In genomic region chr13:27977476-27978300, GRCh38 we compare ENCODE assay signal across 16 cellular contexts. TPM values are rescaled to one million over a fixed set of nuclear protein-coding genes. Genes with fewer than 3 reads are reported as not detected.
A peak's percentile ranks its signal among the peaks of the same experiment; 100 is the strongest.
DNase-seq lines count a peak whose midpoint lies in the region; TF ChIP-seq lines count a peak whose summit lies in the region.
"Had no signal": no experiment of that assay in that cellular context is flagged by ENCODE, and none has a peak within 500 bp of the region (broad histone marks: within the 10 kb centered on the region; RNA-seq: fewer than 3 reads in every experiment).

No MANE protein-coding gene starts in this region.

- 3 to 5% (median 4%) methylated on average over 45 to 80 of the region's 80 CpGs for WGBS in stomach, 5 donors

- H3K4me1 Mint-ChIP-seq in activated T-cell treated with anti-CD3 and anti-CD28 coated beads, Interleukin-2, amount 50 U/mL, for 24 hours (ENCODE audit: low read depth) = peaks cover 31% of the 10 kb centered on the region
- peaks cover 5% of the 10 kb centered on the region for H3K4me1 Mint-ChIP-seq in activated T-helper 2 cell treated with anti-CD3 and anti-CD28 coated beads, Interferon-gamma antibody, Interleukin-2, Interleukin-4, amounts not matched to agents 10 μg/mL and 5 μg/mL and 100 μg/mL, durations not matched to agents 14 hours and 24 hours and 36 hours (ENCODE audit: low read depth)

- TF ChIP-seq CTCF in stomach (IDR thresholded peaks at IDR 0.05) (no peak), uterus (IDR thresholded peaks at IDR 0.05) (no peak)

- no peaks in the 10 kb centered on the region for H3K9me3 Mint-ChIP-seq in activated T-cell treated with anti-CD3 and anti-CD28 coated beads, Interleukin-2, amount 50 U/mL, for 24 hours
- H3K9me3 Mint-ChIP-seq in activated T-helper 2 cell treated with anti-CD3 and anti-CD28 coated beads, Interferon-gamma antibody, Interleukin-2, Interleukin-4, amounts not matched to agents 10 μg/mL and 5 μg/mL and 100 μg/mL, durations not matched to agents 14 hours and 24 hours and 36 hours = no peaks in the 10 kb centered on the region

- H3K4me1 ChIP-seq in stomach = peaks cover 19 to 57% (median 43%) of the 10 kb centered on the region in 4 donors
- H3K4me1 ChIP-seq in uterus = peaks cover 0 to 16% of the 10 kb centered on the region in 2 donors

- H3K4me3 Mint-ChIP-seq in activated T-cell treated with anti-CD3 and anti-CD28 coated beads, Interleukin-2, amount 50 U/mL, for 24 hours = no peak overlapping the region
- no peak overlapping the region for H3K4me3 Mint-ChIP-seq in activated T-helper 2 cell treated with anti-CD3 and anti-CD28 coated beads, Interferon-gamma antibody, Interleukin-2, Interleukin-4, amounts not matched to agents 10 μg/mL and 5 μg/mL and 100 μg/mL, durations not matched to agents 14 hours and 24 hours and 36 hours (ENCODE audit: low read depth)

- H3K36me3 Mint-ChIP-seq in activated T-cell treated with anti-CD3 and anti-CD28 coated beads, Interleukin-2, amount 50 U/mL, for 24 hours (ENCODE audit: low read depth) = no peaks in the 10 kb centered on the region
- H3K36me3 Mint-ChIP-seq in activated T-helper 2 cell treated with anti-CD3 and anti-CD28 coated beads, Interferon-gamma antibody, Interleukin-2, Interleukin-4, amounts not matched to agents 10 μg/mL and 5 μg/mL and 100 μg/mL, durations not matched to agents 14 hours and 24 hours and 36 hours (ENCODE audit: low read depth) = no peaks in the 10 kb centered on the region

- H3K27ac Mint-ChIP-seq in activated T-cell treated with anti-CD3 and anti-CD28 coated beads, Interleukin-2, amount 50 U/mL, for 24 hours = peak overlapping the region; percentile 80
- peak overlapping the region; percentile 74 for H3K27ac Mint-ChIP-seq in activated T-helper 2 cell treated with anti-CD3 and anti-CD28 coated beads, Interferon-gamma antibody, Interleukin-2, Interleukin-4, amounts not matched to agents 10 μg/mL and 5 μg/mL and 100 μg/mL, durations not matched to agents 14 hours and 24 hours and 36 hours

- TF ChIP-seq EP300 in stomach (IDR thresholded peaks at IDR 0.05) = no peak

- H3K27me3 ChIP-seq in stomach (peaks cover 47 to 100% (median 96%) of the 10 kb centered on the region in 3 donors), uterus (peaks cover 0 to 57% of the 10 kb centered on the region in 2 donors)

- H3K36me3 ChIP-seq in stomach (no peaks in the 10 kb centered on the region), uterus (no peaks in the 10 kb centered on the region)

- no peak overlapping the region for H3K27ac ChIP-seq in stomach
- H3K27ac ChIP-seq in uterus = no peak overlapping the region
- H3K27ac ChIP-seq: RWPE1 had no signal

- H3K9me3 ChIP-seq in stomach = no peaks in the 10 kb centered on the region
- H3K9me3 ChIP-seq in uterus = no peaks in the 10 kb centered on the region

- H3K4me3 ChIP-seq in stomach = peak overlapping the region in 3 of 4 donors; percentile 13 to 24 (median 19)
- H3K4me3 ChIP-seq in uterus = no peak overlapping the region

- intact Hi-C loops in activated T-helper 2 cell treated with anti-CD3 and anti-CD28 coated beads, Interferon-gamma antibody, Interleukin-2, Interleukin-4, amounts not matched to agents 10 μg/mL and 5 μg/mL and 100 μg/mL, durations not matched to agents 14 hours and 24 hours and 36 hours (cut with micrococcal nuclease) = loop anchor here (2.0 kb wide), 2 partner anchors 55 to 185 kb away; partner anchors contain the start of gene GSX1
- intact Hi-C loops in stomach (cut with DNase I; ENCODE audit: low total_unique reads) = loop anchor here (10.0 kb wide), 3 partner anchors 153 to 1033 kb away; no protein-coding TSS in a partner anchor
- intact Hi-C loops in uterus (cut with DNase I; ENCODE audit: low total_unique reads) = no loop called here

- no peak for DNase-seq in activated T-cell treated with anti-CD3 and anti-CD28 coated beads, Interleukin-2, amount 50 U/mL, for 24 hours
- DNase-seq in activated T-cell treated with anti-CD3 and anti-CD28 coated beads, Interleukin-2, amount 50 U/mL, for 48 hours = no peak
- DNase-seq in activated T-helper 2 cell treated with anti-CD3 and anti-CD28 coated beads, Interferon-gamma antibody, Interleukin-2, Interleukin-4, amounts not matched to agents 10 μg/mL and 5 μg/mL and 100 μg/mL, durations not matched to agents 14 hours and 24 hours and 36 hours (ENCODE audit: low spot score) = no peak
- DNase-seq in left kidney (ENCODE audit: low read depth, low spot score) (peak; percentile 64), stomach (no peak), uterus (no peak), glomerular visceral epithelial cell (ENCODE audit: extremely low spot score) (no peak)
- no peak for DNase-seq in central memory CD4-positive, alpha-beta T cell
- DNase-seq: cortex of kidney, GF-D8, HCEC 1CT, Kasumi-1, mesenchymal stem cell had no signal

- TF ChIP-seq POLR2A in stomach (IDR thresholded peaks at IDR 0.05) (no peak), uterus (IDR thresholded peaks at IDR 0.05) (no peak)

- peaks cover 89% of the 10 kb centered on the region for H3K27me3 Mint-ChIP-seq in activated T-cell treated with anti-CD3 and anti-CD28 coated beads, Interleukin-2, amount 50 U/mL, for 24 hours
- peaks cover 81% of the 10 kb centered on the region for H3K27me3 Mint-ChIP-seq in activated T-helper 2 cell treated with anti-CD3 and anti-CD28 coated beads, Interferon-gamma antibody, Interleukin-2, Interleukin-4, amounts not matched to agents 10 μg/mL and 5 μg/mL and 100 μg/mL, durations not matched to agents 14 hours and 24 hours and 36 hours (ENCODE audit: low read depth)

RNA-seq across cellular contexts. Expression of gene CDX2, which starts 8.6 kb away (rescaled TPM):
- total RNA-seq in activated T-helper 2 cell treated with anti-CD3 and anti-CD28 coated beads, Interferon-gamma antibody, Interleukin-2, Interleukin-4, amounts not matched to agents 10 μg/mL and 5 μg/mL and 100 μg/mL, durations not matched to agents 14 hours and 24 hours and 36 hours = not detected in 2 replicates
- 100 to 1,000 TPM in 1 of 5 donors, 1 to 10 TPM in 1, not detected in 3; 2.4 to 106 TPM for total RNA-seq in stomach
- under 1 TPM in 2 of 3 donors, not detected in 1; 0.03 to 0.12 TPM for polyA plus RNA-seq in stomach
- total RNA-seq in uterus = under 1 TPM in 1 of 4 donors, not detected in 3; 0.29 TPM
- total RNA-seq: glomerular endothelial cell, skeletal muscle tissue had no signal

RNA-seq across cellular contexts. Expression of gene URAD, which starts 10.8 kb away (rescaled TPM):
- total RNA-seq in activated T-helper 2 cell treated with anti-CD3 and anti-CD28 coated beads, Interferon-gamma antibody, Interleukin-2, Interleukin-4, amounts not matched to agents 10 μg/mL and 5 μg/mL and 100 μg/mL, durations not matched to agents 14 hours and 24 hours and 36 hours = not detected in 2 replicates
- total RNA-seq in stomach (100 to 1,000 TPM in 1 of 5 donors, 1 to 10 TPM in 1, not detected in 3; 1.1 to 165 TPM), uterus (not detected)
- under 1 TPM in 1 of 3 donors, not detected in 2; 0.13 TPM for polyA plus RNA-seq in stomach
- total RNA-seq: glomerular endothelial cell, skeletal muscle tissue had no signal

RNA-seq across cellular contexts. Expression of gene PDX1, which starts 57.9 kb away (rescaled TPM):
- total RNA-seq in activated T-helper 2 cell treated with anti-CD3 and anti-CD28 coated beads, Interferon-gamma antibody, Interleukin-2, Interleukin-4, amounts not matched to agents 10 μg/mL and 5 μg/mL and 100 μg/mL, durations not matched to agents 14 hours and 24 hours and 36 hours = not detected in 2 replicates
- total RNA-seq in stomach = under 1 TPM in 2 of 5 donors, not detected in 3; 0.29 to 0.92 TPM
- polyA plus RNA-seq in stomach = 1 to 10 TPM in 2 of 3 donors, under 1 TPM in 1; 0.13 to 1.8 (median 1.2) TPM
- total RNA-seq in uterus = not detected
- total RNA-seq: glomerular endothelial cell, skeletal muscle tissue had no signal

Comparison
In these comparisons a context has a peak if more than half of its experiments do, and no peak if none do; other contexts are left out.
1. H3K4me3 ChIP-seq: peak in stomach (3 of 4); none in uterus (0 of 2).